ENCODE assay signal across 8 cellular contexts in genomic region chr3:100047455-100048141, GRCh38.
DNase-seq lines count a peak whose midpoint lies in the region; ATAC-seq and TF ChIP-seq lines count a peak whose summit lies in the region.

No MANE protein-coding gene starts in this region.

- peak overlapping the region; percentile 38 for H3K27ac ChIP-seq in ACC112 (ENCODE audit: low read depth, low read length)

- no peaks in the 10 kb centered on the region for H3K79me2 ChIP-seq in ACC112 (ENCODE audit: control insufficient read depth, insufficient read depth, low read length, unreplicated experiment)

- H3K27ac Mint-ChIP-seq in dendritic cell treated with granulocyte-macrophage colony-stimulating factor and Interleukin-4, amounts not matched to agents 40 ng/mL and 50 ng/mL, for 4 days, result peak overlapping the region; percentile 72
- peak overlapping the region; percentile 25 for H3K27ac Mint-ChIP-seq in neural crest cell (ENCODE audit: unreplicated experiment)

- H3K36me3 Mint-ChIP-seq in dendritic cell treated with granulocyte-macrophage colony-stimulating factor and Interleukin-4, amounts not matched to agents 40 ng/mL and 50 ng/mL, for 4 days (ENCODE audit: low read depth), result no peaks in the 10 kb centered on the region
- H3K36me3 Mint-ChIP-seq in neural crest cell (ENCODE audit: low read depth), result no peaks in the 10 kb centered on the region

- H3K27me3 ChIP-seq in ACC112 (ENCODE audit: insufficient read depth, low read length), result no peaks in the 10 kb centered on the region

- H3K4me1 ChIP-seq in ACC112 (ENCODE audit: control insufficient read depth, insufficient read depth, low read length, unreplicated experiment), result peaks cover 48% of the 10 kb centered on the region

- TF ChIP-seq CTCF in neural crest cell (conservative IDR thresholded peaks at IDR 0.05), result no peak

- no peaks in the 10 kb centered on the region for H3K9me3 Mint-ChIP-seq in dendritic cell treated with granulocyte-macrophage colony-stimulating factor and Interleukin-4, amounts not matched to agents 40 ng/mL and 50 ng/mL, for 4 days
- H3K9me3 Mint-ChIP-seq in neural crest cell, result peaks cover 7% of the 10 kb centered on the region

- DNase-seq in NOMO-1 (lab: John Stamatoyannopoulos, UW; ENCODE audit: unreplicated experiment in 2 of 2) (peak; percentile 81 to 84), neural crest cell (ENCODE audit: low read depth, low spot score) (peak; percentile 3), mucosa of gallbladder (ENCODE audit: low spot score) (no peak), cerebellar nuclear complex (lab: John Stamatoyannopoulos, UW) (no peak)

- H3K27me3 Mint-ChIP-seq in dendritic cell treated with granulocyte-macrophage colony-stimulating factor and Interleukin-4, amounts not matched to agents 40 ng/mL and 50 ng/mL, for 4 days, result no peaks in the 10 kb centered on the region
- no peaks in the 10 kb centered on the region for H3K27me3 Mint-ChIP-seq in neural crest cell (ENCODE audit: low read depth)

- H3K4me3 Mint-ChIP-seq in dendritic cell treated with granulocyte-macrophage colony-stimulating factor and Interleukin-4, amounts not matched to agents 40 ng/mL and 50 ng/mL, for 4 days, result peak overlapping the region; percentile 28
- peak overlapping the region; percentile 39 for H3K4me3 Mint-ChIP-seq in neural crest cell

- H3K36me3 ChIP-seq in ACC112 (ENCODE audit: insufficient read depth, low read length), result no peaks in the 10 kb centered on the region

- peak; percentile 84 for ATAC-seq in GM18511 (IDR thresholded peaks at IDR 0.05; ENCODE audit: unreplicated experiment)
- peak; percentile 74 for ATAC-seq in HG02885 (IDR thresholded peaks at IDR 0.05; ENCODE audit: poor library complexity, unreplicated experiment)

- peak overlapping the region; percentile 40 for H3K4me3 ChIP-seq in ACC112 (ENCODE audit: low read depth, low read length)

- no peak overlapping the region for H2AFZ ChIP-seq in ACC112 (ENCODE audit: low read length, unreplicated experiment)

- intact Hi-C loops in dendritic cell treated with granulocyte-macrophage colony-stimulating factor and Interleukin-4, amounts not matched to agents 40 ng/mL and 50 ng/mL, for 4 days (cut with micrococcal nuclease), result loop anchor here (5.0 kb wide), 1 partner anchor 150 kb away; no protein-coding TSS in a partner anchor

- H3K4me1 Mint-ChIP-seq in dendritic cell treated with granulocyte-macrophage colony-stimulating factor and Interleukin-4, amounts not matched to agents 40 ng/mL and 50 ng/mL, for 4 days (ENCODE audit: low read depth), result peaks cover 51% of the 10 kb centered on the region
- peaks cover 62% of the 10 kb centered on the region for H3K4me1 Mint-ChIP-seq in neural crest cell

Comparison
In these comparisons a context has a peak if more than half of its experiments do, and no peak if none do; other contexts are left out.
1. DNase-seq: peak in NOMO-1 (2 of 2) and neural crest cell (single experiment); none in mucosa of gallbladder (single experiment) and cerebellar nuclear complex (0 of 2).